1 cellular context compared by ENCODE assay signal in the genomic region with DNA sequence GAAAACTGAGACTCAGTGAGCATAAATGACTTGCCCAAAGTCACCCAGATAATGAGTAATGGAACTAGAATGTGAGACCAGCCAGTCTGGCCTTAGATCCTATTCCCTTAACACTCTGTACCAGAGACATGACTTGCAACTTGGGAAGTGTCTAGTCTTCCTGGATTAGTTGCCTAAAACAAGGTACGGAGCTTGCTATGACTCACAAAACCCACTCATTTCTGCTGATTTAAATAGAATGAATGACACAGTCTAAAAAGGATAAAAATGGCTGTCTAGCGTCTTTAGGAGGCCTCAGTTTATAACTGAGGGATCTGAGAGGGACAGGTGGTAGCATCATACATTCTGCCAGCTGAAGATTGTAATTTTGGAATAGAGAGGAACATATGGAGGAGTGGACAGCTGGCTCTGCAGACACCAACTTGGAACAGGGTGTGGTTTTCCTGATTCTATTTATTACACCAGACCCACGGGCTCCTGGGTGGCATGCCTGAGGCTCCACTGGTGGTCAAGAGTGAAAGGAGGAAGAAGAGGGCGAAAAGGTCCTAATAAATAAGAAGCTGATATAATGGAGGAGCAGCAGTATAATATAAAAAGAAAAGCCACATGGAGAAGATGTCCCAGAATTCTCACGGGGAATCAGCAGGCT.
TF ChIP-seq lines count a peak whose summit lies in the region.

No MANE protein-coding gene starts in this region.

TF ChIP-seq in K562, 482 proteins besides CTCF, POLR2A, EP300 and RAD21 (continued from another document):
- TF ChIP-seq, protein P1, sequence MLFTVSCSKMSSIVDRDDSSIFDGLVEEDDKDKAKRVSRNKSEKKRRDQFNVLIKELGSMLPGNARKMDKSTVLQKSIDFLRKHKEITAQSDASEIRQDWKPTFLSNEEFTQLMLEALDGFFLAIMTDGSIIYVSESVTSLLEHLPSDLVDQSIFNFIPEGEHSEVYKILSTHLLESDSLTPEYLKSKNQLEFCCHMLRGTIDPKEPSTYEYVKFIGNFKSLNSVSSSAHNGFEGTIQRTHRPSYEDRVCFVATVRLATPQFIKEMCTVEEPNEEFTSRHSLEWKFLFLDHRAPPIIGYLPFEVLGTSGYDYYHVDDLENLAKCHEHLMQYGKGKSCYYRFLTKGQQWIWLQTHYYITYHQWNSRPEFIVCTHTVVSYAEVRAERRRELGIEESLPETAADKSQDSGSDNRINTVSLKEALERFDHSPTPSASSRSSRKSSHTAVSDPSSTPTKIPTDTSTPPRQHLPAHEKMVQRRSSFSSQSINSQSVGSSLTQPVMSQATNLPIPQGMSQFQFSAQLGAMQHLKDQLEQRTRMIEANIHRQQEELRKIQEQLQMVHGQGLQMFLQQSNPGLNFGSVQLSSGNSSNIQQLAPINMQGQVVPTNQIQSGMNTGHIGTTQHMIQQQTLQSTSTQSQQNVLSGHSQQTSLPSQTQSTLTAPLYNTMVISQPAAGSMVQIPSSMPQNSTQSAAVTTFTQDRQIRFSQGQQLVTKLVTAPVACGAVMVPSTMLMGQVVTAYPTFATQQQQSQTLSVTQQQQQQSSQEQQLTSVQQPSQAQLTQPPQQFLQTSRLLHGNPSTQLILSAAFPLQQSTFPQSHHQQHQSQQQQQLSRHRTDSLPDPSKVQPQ (CRISPR knock-in tag; IDR thresholded peaks at IDR 0.05; ENCODE audit: borderline replicate concordance), result no peak
- no peak for TF ChIP-seq MCM7 (IDR thresholded peaks at IDR 0.05)
- TF ChIP-seq, protein P2, sequence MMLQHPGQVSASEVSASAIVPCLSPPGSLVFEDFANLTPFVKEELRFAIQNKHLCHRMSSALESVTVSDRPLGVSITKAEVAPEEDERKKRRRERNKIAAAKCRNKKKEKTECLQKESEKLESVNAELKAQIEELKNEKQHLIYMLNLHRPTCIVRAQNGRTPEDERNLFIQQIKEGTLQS (IDR thresholded peaks at IDR 0.05), result 0 out of 2 replicates have a peak, but pooled peaks have one; percentile 38
- TF ChIP-seq, protein P2 (CRISPR knock-in tag; conservative IDR thresholded peaks at IDR 0.05), result no peak
- TF ChIP-seq, protein P3, sequence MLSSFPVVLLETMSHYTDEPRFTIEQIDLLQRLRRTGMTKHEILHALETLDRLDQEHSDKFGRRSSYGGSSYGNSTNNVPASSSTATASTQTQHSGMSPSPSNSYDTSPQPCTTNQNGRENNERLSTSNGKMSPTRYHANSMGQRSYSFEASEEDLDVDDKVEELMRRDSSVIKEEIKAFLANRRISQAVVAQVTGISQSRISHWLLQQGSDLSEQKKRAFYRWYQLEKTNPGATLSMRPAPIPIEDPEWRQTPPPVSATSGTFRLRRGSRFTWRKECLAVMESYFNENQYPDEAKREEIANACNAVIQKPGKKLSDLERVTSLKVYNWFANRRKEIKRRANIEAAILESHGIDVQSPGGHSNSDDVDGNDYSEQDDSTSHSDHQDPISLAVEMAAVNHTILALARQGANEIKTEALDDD (IDR thresholded peaks at IDR 0.05), result peak; percentile 50; the same call in 1 of the 2 replicates
- TF ChIP-seq, protein P4, sequence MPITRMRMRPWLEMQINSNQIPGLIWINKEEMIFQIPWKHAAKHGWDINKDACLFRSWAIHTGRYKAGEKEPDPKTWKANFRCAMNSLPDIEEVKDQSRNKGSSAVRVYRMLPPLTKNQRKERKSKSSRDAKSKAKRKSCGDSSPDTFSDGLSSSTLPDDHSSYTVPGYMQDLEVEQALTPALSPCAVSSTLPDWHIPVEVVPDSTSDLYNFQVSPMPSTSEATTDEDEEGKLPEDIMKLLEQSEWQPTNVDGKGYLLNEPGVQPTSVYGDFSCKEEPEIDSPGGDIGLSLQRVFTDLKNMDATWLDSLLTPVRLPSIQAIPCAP (CRISPR knock-in tag; IDR thresholded peaks at IDR 0.05; ENCODE audit: borderline replicate concordance), result no peak
- no peak for TF ChIP-seq SAFB (IDR thresholded peaks at IDR 0.05; ENCODE audit: borderline replicate concordance, low read depth, low read length)
- TF ChIP-seq ZNF780A (CRISPR knock-in tag; IDR thresholded peaks at IDR 0.05), result no peak
- TF ChIP-seq, protein P5, sequence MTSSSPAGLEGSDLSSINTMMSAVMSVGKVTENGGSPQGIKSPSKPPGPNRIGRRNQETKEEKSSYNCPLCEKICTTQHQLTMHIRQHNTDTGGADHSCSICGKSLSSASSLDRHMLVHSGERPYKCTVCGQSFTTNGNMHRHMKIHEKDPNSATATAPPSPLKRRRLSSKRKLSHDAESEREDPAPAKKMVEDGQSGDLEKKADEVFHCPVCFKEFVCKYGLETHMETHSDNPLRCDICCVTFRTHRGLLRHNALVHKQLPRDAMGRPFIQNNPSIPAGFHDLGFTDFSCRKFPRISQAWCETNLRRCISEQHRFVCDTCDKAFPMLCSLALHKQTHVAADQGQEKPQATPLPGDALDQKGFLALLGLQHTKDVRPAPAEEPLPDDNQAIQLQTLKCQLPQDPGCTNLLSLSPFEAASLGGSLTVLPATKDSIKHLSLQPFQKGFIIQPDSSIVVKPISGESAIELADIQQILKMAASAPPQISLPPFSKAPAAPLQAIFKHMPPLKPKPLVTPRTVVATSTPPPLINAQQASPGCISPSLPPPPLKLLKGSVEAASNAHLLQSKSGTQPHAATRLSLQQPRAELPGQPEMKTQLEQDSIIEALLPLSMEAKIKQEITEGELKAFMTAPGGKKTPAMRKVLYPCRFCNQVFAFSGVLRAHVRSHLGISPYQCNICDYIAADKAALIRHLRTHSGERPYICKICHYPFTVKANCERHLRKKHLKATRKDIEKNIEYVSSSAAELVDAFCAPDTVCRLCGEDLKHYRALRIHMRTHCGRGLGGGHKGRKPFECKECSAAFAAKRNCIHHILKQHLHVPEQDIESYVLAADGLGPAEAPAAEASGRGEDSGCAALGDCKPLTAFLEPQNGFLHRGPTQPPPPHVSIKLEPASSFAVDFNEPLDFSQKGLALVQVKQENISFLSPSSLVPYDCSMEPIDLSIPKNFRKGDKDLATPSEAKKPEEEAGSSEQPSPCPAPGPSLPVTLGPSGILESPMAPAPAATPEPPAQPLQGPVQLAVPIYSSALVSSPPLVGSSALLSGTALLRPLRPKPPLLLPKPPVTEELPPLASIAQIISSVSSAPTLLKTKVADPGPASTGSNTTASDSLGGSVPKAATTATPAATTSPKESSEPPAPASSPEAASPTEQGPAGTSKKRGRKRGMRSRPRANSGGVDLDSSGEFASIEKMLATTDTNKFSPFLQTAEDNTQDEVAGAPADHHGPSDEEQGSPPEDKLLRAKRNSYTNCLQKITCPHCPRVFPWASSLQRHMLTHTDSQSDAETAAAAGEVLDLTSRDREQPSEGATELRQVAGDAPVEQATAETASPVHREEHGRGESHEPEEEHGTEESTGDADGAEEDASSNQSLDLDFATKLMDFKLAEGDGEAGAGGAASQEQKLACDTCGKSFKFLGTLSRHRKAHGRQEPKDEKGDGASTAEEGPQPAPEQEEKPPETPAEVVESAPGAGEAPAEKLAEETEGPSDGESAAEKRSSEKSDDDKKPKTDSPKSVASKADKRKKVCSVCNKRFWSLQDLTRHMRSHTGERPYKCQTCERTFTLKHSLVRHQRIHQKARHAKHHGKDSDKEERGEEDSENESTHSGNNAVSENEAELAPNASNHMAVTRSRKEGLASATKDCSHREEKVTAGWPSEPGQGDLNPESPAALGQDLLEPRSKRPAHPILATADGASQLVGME (CRISPR knock-in tag; IDR thresholded peaks at IDR 0.05), result no peak
- no peak for TF ChIP-seq RBM25 (IDR thresholded peaks at IDR 0.05; ENCODE audit: low read depth, low read length, severe bottlenecking)
- TF ChIP-seq C11orf30 (IDR thresholded peaks at IDR 0.05; ENCODE audit: low read depth), result peak; percentile 26; the same call in 1 of the 2 replicates
- TF ChIP-seq JUND (IDR thresholded peaks at IDR 0.05; ENCODE audit: borderline replicate concordance, low read depth, low read length), result peak; percentile 5; the same call in 1 of the 2 replicates
- TF ChIP-seq JUND (tag; IDR thresholded peaks at IDR 0.05; ENCODE audit: borderline replicate concordance, low read depth, low read length), result peak; percentile 43; the same call in 1 of the 3 replicates
- no peak for TF ChIP-seq NFIX (CRISPR knock-in tag; IDR thresholded peaks at IDR 0.05; ENCODE audit: low read depth)
- TF ChIP-seq FOSL1 (tag; conservative IDR thresholded peaks at IDR 0.05), result peak; percentile 83
- peak; percentile 44; the same call in 1 of the 2 replicates for TF ChIP-seq NFE2 (IDR thresholded peaks at IDR 0.05; ENCODE audit: low read depth)
- TF ChIP-seq ZNF699 (CRISPR knock-in tag; IDR thresholded peaks at IDR 0.05; ENCODE audit: insufficient replicate concordance), result no peak
- TF ChIP-seq, protein P6, sequence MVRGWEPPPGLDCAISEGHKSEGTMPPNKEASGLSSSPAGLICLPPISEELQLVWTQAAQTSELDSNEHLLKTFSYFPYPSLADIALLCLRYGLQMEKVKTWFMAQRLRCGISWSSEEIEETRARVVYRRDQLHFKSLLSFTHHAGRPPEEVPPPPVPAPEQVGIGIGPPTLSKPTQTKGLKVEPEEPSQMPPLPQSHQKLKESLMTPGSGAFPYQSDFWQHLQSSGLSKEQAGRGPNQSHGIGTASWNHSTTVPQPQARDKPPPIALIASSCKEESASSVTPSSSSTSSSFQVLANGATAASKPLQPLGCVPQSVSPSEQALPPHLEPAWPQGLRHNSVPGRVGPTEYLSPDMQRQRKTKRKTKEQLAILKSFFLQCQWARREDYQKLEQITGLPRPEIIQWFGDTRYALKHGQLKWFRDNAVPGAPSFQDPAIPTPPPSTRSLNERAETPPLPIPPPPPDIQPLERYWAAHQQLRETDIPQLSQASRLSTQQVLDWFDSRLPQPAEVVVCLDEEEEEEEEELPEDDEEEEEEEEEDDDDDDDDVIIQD (CRISPR knock-in tag; IDR thresholded peaks at IDR 0.05), result no peak
- peak; percentile 67 for TF ChIP-seq MAFG (tag; conservative IDR thresholded peaks at IDR 0.05)
- TF ChIP-seq HDAC6 (IDR thresholded peaks at IDR 0.05; ENCODE audit: low read depth, low read length), result no peak
- TF ChIP-seq MIER1 (IDR thresholded peaks at IDR 0.05; ENCODE audit: low read depth), result no peak
- TF ChIP-seq ZNF274 (IDR thresholded peaks at IDR 0.05; ENCODE audit: borderline replicate concordance, low read depth, low read length), result no peak
- TF ChIP-seq ZNF77 (CRISPR knock-in tag; IDR thresholded peaks at IDR 0.05), result no peak
- TF ChIP-seq TCF7 (IDR thresholded peaks at IDR 0.05; ENCODE audit: borderline replicate concordance), result no peak
- TF ChIP-seq SMAD4 (CRISPR knock-in tag; conservative IDR thresholded peaks at IDR 0.05), result no peak
- no peak for TF ChIP-seq U2AF2 (optimal IDR thresholded peaks at IDR 0.05; ENCODE audit: low read depth, low read length)
